In genomic region chr14:75452900-75453816, GRCh38 we compare ENCODE assay signal across 1 cellular context.
A peak's percentile ranks its signal among the peaks of the same experiment; 100 is the strongest.
TF ChIP-seq lines count a peak whose summit lies in the region.

No MANE protein-coding gene starts in this region.

TF ChIP-seq in HepG2, 621 proteins besides CTCF, POLR2A, EP300 and RAD21 (continued from another document and continues in another):
- no peak for TF ChIP-seq ZNF318 (CRISPR knock-in tag; IDR thresholded peaks at IDR 0.05)
- no peak for TF ChIP-seq HNRNPH1 (optimal IDR thresholded peaks at IDR 0.05; ENCODE audit: low read depth, low read length)
- TF ChIP-seq ISL2 (CRISPR knock-in tag; IDR thresholded peaks at IDR 0.05), result 0 out of 2 replicates have a peak, but pooled peaks have one; percentile 39
- TF ChIP-seq PCBP1 (IDR thresholded peaks at IDR 0.05; ENCODE audit: borderline replicate concordance, low read depth, low read length), result no peak
- TF ChIP-seq ZNF740 (CRISPR knock-in tag; IDR thresholded peaks at IDR 0.05), result no peak
- TF ChIP-seq IRF9 (CRISPR knock-in tag; IDR thresholded peaks at IDR 0.05; ENCODE audit: borderline replicate concordance), result no peak
- no peak for TF ChIP-seq ATF4 (CRISPR knock-in tag; IDR thresholded peaks at IDR 0.05)
- peak; percentile 40; the same call in 1 of the 2 replicates for TF ChIP-seq ZSCAN21 (CRISPR knock-in tag; IDR thresholded peaks at IDR 0.05; ENCODE audit: borderline replicate concordance)
- no peak for TF ChIP-seq LCORL (IDR thresholded peaks at IDR 0.05)
- peak; percentile 92 for TF ChIP-seq LCORL (CRISPR knock-in tag; IDR thresholded peaks at IDR 0.05)
- no peak for TF ChIP-seq SNAPC5 (CRISPR knock-in tag; IDR thresholded peaks at IDR 0.05; ENCODE audit: borderline replicate concordance)
- TF ChIP-seq ZNF567 (CRISPR knock-in tag; IDR thresholded peaks at IDR 0.05; ENCODE audit: borderline replicate concordance), result no peak
- TF ChIP-seq FIP1L1 (IDR thresholded peaks at IDR 0.05; ENCODE audit: borderline replicate concordance, insufficient read depth, low read depth, low read length), result no peak
- peak; percentile 63; the same call in 1 of the 2 replicates for TF ChIP-seq ZNF788 (CRISPR knock-in tag; IDR thresholded peaks at IDR 0.05; ENCODE audit: borderline replicate concordance)
- TF ChIP-seq KLF15 (CRISPR knock-in tag; IDR thresholded peaks at IDR 0.05; ENCODE audit: borderline replicate concordance), result no peak
- no peak for TF ChIP-seq ZNF251 (CRISPR knock-in tag; IDR thresholded peaks at IDR 0.05)
- no peak for TF ChIP-seq SMC3 (IDR thresholded peaks at IDR 0.05; ENCODE audit: low read length)
- no peak for TF ChIP-seq CCDC6 (CRISPR knock-in tag; IDR thresholded peaks at IDR 0.05)
- no peak for TF ChIP-seq ZBTB49 (CRISPR knock-in tag; IDR thresholded peaks at IDR 0.05; ENCODE audit: borderline replicate concordance)
- TF ChIP-seq ATF7-NPFF (CRISPR knock-in tag; IDR thresholded peaks at IDR 0.05; ENCODE audit: low read depth), result no peak
- TF ChIP-seq KDM3A (CRISPR knock-in tag; IDR thresholded peaks at IDR 0.05; ENCODE audit: low read depth), result no peak
- 0 out of 2 replicates have a peak, but pooled peaks have one; percentile 23 for TF ChIP-seq ZNF350 (CRISPR knock-in tag; IDR thresholded peaks at IDR 0.05; ENCODE audit: borderline replicate concordance, low read depth)
- peak; percentile 80; the same call in 1 of the 2 replicates for TF ChIP-seq FOXK1 (CRISPR knock-in tag; IDR thresholded peaks at IDR 0.05; ENCODE audit: borderline replicate concordance, low read depth)
- TF ChIP-seq FOXP1 (IDR thresholded peaks at IDR 0.05), result peak; percentile 74; the same call in 1 of the 2 replicates
- peak; percentile 93 for TF ChIP-seq FOXP1 (CRISPR knock-in tag; IDR thresholded peaks at IDR 0.05)
- no peak for TF ChIP-seq MEIS1 (CRISPR knock-in tag; IDR thresholded peaks at IDR 0.05; ENCODE audit: borderline replicate concordance)
- no peak for TF ChIP-seq YY1 (IDR thresholded peaks at IDR 0.05; ENCODE audit: insufficient read depth, insufficient replicate concordance, low read depth, low read length)
- 0 out of 2 replicates have a peak, but pooled peaks have one; percentile 40 for TF ChIP-seq KMT2A (CRISPR knock-in tag; IDR thresholded peaks at IDR 0.05)
- TF ChIP-seq HDAC6 (IDR thresholded peaks at IDR 0.05; ENCODE audit: low read depth, low read length), result no peak
- TF ChIP-seq CBX5 (CRISPR knock-in tag; IDR thresholded peaks at IDR 0.05; ENCODE audit: borderline replicate concordance), result no peak
- TF ChIP-seq RFX5 (IDR thresholded peaks at IDR 0.05; ENCODE audit: low read depth, low read length), result no peak
- peak; percentile 63 for TF ChIP-seq UBTF (CRISPR knock-in tag; IDR thresholded peaks at IDR 0.05)
- TF ChIP-seq BCL6 (CRISPR knock-in tag; IDR thresholded peaks at IDR 0.05), result peak; percentile 48; the same call in 1 of the 2 replicates
- TF ChIP-seq HOXA3 (CRISPR knock-in tag; IDR thresholded peaks at IDR 0.05), result peak; percentile 57; the same call in 1 of the 2 replicates
- no peak for TF ChIP-seq ZNF329 (CRISPR knock-in tag; IDR thresholded peaks at IDR 0.05; ENCODE audit: low read depth)
- peak; percentile 95 for TF ChIP-seq ZNF770 (CRISPR knock-in tag; IDR thresholded peaks at IDR 0.05)
- no peak for TF ChIP-seq ZNF703 (CRISPR knock-in tag; IDR thresholded peaks at IDR 0.05; ENCODE audit: borderline replicate concordance)
- TF ChIP-seq ZSCAN31 (CRISPR knock-in tag; IDR thresholded peaks at IDR 0.05; ENCODE audit: low read depth), result peak; percentile 77; the same call in 1 of the 2 replicates
- no peak for TF ChIP-seq ZFP1 (CRISPR knock-in tag; IDR thresholded peaks at IDR 0.05)
- TF ChIP-seq NFE2L2 (IDR thresholded peaks at IDR 0.05; ENCODE audit: low read length), result no peak
- no peak for TF ChIP-seq NFIB (CRISPR knock-in tag; IDR thresholded peaks at IDR 0.05; ENCODE audit: borderline replicate concordance)
- TF ChIP-seq ZMYM3 (CRISPR knock-in tag; IDR thresholded peaks at IDR 0.05), result peak; percentile 72
- no peak for TF ChIP-seq SYNCRIP (IDR thresholded peaks at IDR 0.05; ENCODE audit: insufficient read depth, low read depth, low read length)
- TF ChIP-seq ARNT (IDR thresholded peaks at IDR 0.05), result no peak
- TF ChIP-seq NR2F6 (IDR thresholded peaks at IDR 0.05), result no peak
- no peak for TF ChIP-seq NR2F6 (CRISPR knock-in tag; IDR thresholded peaks at IDR 0.05)
- TF ChIP-seq TBX3 (IDR thresholded peaks at IDR 0.05; ENCODE audit: borderline replicate concordance), result no peak
- TF ChIP-seq FOSL1 (CRISPR knock-in tag; IDR thresholded peaks at IDR 0.05; ENCODE audit: borderline replicate concordance), result no peak
- TF ChIP-seq FOXJ3 (CRISPR knock-in tag; IDR thresholded peaks at IDR 0.05; ENCODE audit: borderline replicate concordance), result peak; percentile 79
- TF ChIP-seq ZNF781 (CRISPR knock-in tag; IDR thresholded peaks at IDR 0.05; ENCODE audit: borderline replicate concordance, not compliant biosample characterization), result no peak
- TF ChIP-seq ZNF746 (CRISPR knock-in tag; IDR thresholded peaks at IDR 0.05), result no peak
- TF ChIP-seq GZF1 (CRISPR knock-in tag; IDR thresholded peaks at IDR 0.05), result no peak
- TF ChIP-seq SOX5 (CRISPR knock-in tag; IDR thresholded peaks at IDR 0.05; ENCODE audit: borderline replicate concordance), result peak; percentile 54; the same call in 1 of the 2 replicates
- no peak for TF ChIP-seq ZNF678 (CRISPR knock-in tag; IDR thresholded peaks at IDR 0.05)
- TF ChIP-seq ZNF30 (CRISPR knock-in tag; IDR thresholded peaks at IDR 0.05), result no peak
- TF ChIP-seq KLF11 (CRISPR knock-in tag; IDR thresholded peaks at IDR 0.05), result no peak
- TF ChIP-seq ZNF451 (CRISPR knock-in tag; IDR thresholded peaks at IDR 0.05), result 0 out of 2 replicates have a peak, but pooled peaks have one; percentile 50
